In the genomic region with DNA sequence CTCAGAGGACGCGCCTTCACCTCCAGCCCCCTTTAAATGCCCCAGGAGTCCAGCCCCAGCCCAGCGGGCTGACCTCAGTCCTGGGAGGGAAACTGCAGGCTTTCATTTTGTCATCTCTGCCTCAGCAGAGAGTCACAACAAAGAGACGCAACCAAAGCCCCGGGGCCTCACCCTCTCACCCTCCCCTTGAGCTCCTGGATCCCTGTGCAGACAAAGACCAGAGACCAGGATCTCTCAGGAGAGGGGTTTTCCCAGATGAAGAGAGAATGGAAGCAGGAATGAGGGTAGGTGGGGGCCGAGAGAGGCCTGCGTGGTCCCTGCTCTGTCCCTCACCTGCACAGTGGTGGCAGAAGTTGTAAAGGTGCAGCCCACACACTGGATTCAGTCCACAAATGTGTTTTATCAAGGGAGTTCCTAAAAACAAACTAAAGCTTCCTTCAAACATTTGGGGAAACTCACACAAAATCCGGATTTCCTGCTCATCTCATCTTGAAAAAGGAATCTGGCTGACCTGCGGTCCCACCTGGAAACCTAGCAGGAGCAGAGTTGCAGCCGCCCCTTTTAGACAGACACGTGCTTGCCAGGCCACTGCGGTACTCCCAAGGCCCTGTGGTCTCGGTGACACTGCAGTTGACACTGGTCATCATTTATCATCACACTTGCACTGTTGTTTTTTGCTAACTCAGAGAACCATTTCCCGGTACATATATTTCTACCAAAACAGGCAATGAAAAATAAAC, we compare ENCODE assay signal across 10 cellular contexts. TPM values are rescaled to one million over a fixed set of nuclear protein-coding genes. Genes with fewer than 3 reads are reported as not detected.
DNase-seq lines count a peak whose midpoint lies in the region; ATAC-seq and TF ChIP-seq lines count a peak whose summit lies in the region.
"Had no signal": no experiment of that assay in that cellular context is flagged by ENCODE, and none has a peak within 500 bp of the region (broad histone marks: within the 10 kb centered on the region; RNA-seq: fewer than 3 reads in every experiment).

No MANE protein-coding gene starts in this region.

- H3K9me3 ChIP-seq in ascending aorta, result no peaks in the 10 kb centered on the region
- no peaks in the 10 kb centered on the region for H3K9me3 ChIP-seq in prostate gland
- H3K9me3 ChIP-seq in suprapubic skin, result no peaks in the 10 kb centered on the region

- peak; percentile 53 for DNase-seq in activated effector memory CD4-positive, alpha-beta T cell treated with anti-CD3 and anti-CD28 coated beads, Interleukin-2, amount 50 U/mL, for 16 hours
- DNase-seq in activated effector memory CD4-positive, alpha-beta T cell treated with Interleukin-2 at 50 U/mL for 16 hours, result no peak
- DNase-seq in ascending aorta (ENCODE audit: low spot score in 2 of 2) (no peak), retina (peak; percentile 30), prostate gland (ENCODE audit: low spot score) (no peak), suprapubic skin (ENCODE audit: low spot score in 2 of 2) (no peak)
- DNase-seq: NCI-H1417 treated with DMSO at 0.1 percent for 48 hours had no signal

- H3K36me3 ChIP-seq in ascending aorta, result peaks cover 86 to 97% of the 10 kb centered on the region in 2 donors
- no peaks in the 10 kb centered on the region for H3K36me3 ChIP-seq in prostate gland
- H3K36me3 ChIP-seq in suprapubic skin, result no peaks in the 10 kb centered on the region
- H3K36me3 ChIP-seq: Peyer's patch, SJCRH30 had no signal

- H3K27me3 ChIP-seq in ascending aorta, result no peaks in the 10 kb centered on the region
- no peaks in the 10 kb centered on the region for H3K27me3 ChIP-seq in prostate gland (replicated peaks; ENCODE audit: insufficient read depth)
- no peaks in the 10 kb centered on the region for H3K27me3 ChIP-seq in suprapubic skin
- H3K27me3 ChIP-seq: Peyer's patch, SJCRH30 had no signal

- ATAC-seq in SK-N-SH treated with all-trans-retinoic acid at 6 μM for 48 hours, result no peak

- no peak for TF ChIP-seq EP300 in suprapubic skin (IDR thresholded peaks at IDR 0.05)

- no peak for TF ChIP-seq POLR2A in prostate gland (IDR thresholded peaks at IDR 0.05)
- TF ChIP-seq POLR2A in suprapubic skin (IDR thresholded peaks at IDR 0.05), result no peak

- 83% methylated on average over 14 of the region's 14 CpGs for WGBS in prostate gland
- 75% methylated on average over 12 of the region's 14 CpGs for WGBS in suprapubic skin

- H3K27ac ChIP-seq in ascending aorta, result peak overlapping the region; percentile 28 to 73
- H3K27ac ChIP-seq in prostate gland, result no peak overlapping the region
- no peak overlapping the region for H3K27ac ChIP-seq in suprapubic skin
- H3K27ac ChIP-seq: Peyer's patch, SJCRH30 had no signal

- TF ChIP-seq CTCF in ascending aorta (IDR thresholded peaks at IDR 0.05) (no peak), prostate gland (IDR thresholded peaks at IDR 0.05) (no peak), suprapubic skin (IDR thresholded peaks at IDR 0.05) (no peak)

- intact Hi-C loops in ascending aorta (cut with DNase I), result loop anchor here (1.0 to 10.0 kb wide), 5 partner anchors 68 to 386 kb away; a partner anchor contains a TSS
- intact Hi-C loops in prostate gland (cut with DNase I), result loop anchor here (5.0 to 10.0 kb wide), 3 partner anchors 301 to 386 kb away; no protein-coding TSS in a partner anchor

- peaks cover 0 to 12% of the 10 kb centered on the region in 2 donors for H3K4me1 ChIP-seq in ascending aorta
- no peaks in the 10 kb centered on the region for H3K4me1 ChIP-seq in prostate gland (replicated peaks)
- H3K4me1 ChIP-seq in suprapubic skin, result no peaks in the 10 kb centered on the region
- H3K4me1 ChIP-seq: Peyer's patch had no signal

- no peak overlapping the region for H3K4me3 ChIP-seq in ascending aorta
- no peak overlapping the region for H3K4me3 ChIP-seq in prostate gland
- H3K4me3 ChIP-seq in suprapubic skin, result no peak overlapping the region
- H3K4me3 ChIP-seq: Peyer's patch, SJCRH30 had no signal

TF ChIP-seq in SK-N-SH treated with all-trans-retinoic acid at 6 μM for 48 hours, 23 proteins besides CTCF, POLR2A, EP300 and RAD21:
- TF ChIP-seq TCF4 (CRISPR knock-in tag; IDR thresholded peaks at IDR 0.05; ENCODE audit: borderline replicate concordance), result no peak
- TF ChIP-seq, protein P1, sequence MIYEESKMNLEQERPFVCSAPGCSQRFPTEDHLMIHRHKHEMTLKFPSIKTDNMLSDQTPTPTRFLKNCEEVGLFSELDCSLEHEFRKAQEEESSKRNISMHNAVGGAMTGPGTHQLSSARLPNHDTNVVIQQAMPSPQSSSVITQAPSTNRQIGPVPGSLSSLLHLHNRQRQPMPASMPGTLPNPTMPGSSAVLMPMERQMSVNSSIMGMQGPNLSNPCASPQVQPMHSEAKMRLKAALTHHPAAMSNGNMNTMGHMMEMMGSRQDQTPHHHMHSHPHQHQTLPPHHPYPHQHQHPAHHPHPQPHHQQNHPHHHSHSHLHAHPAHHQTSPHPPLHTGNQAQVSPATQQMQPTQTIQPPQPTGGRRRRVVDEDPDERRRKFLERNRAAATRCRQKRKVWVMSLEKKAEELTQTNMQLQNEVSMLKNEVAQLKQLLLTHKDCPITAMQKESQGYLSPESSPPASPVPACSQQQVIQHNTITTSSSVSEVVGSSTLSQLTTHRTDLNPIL (CRISPR knock-in tag; IDR thresholded peaks at IDR 0.05; ENCODE audit: low read depth), result no peak
- TF ChIP-seq BACH2 (CRISPR knock-in tag; IDR thresholded peaks at IDR 0.05; ENCODE audit: borderline replicate concordance), result no peak
- no peak for TF ChIP-seq ZFP30 (CRISPR knock-in tag; IDR thresholded peaks at IDR 0.05)
- no peak for TF ChIP-seq RARB (CRISPR knock-in tag; IDR thresholded peaks at IDR 0.05)
- TF ChIP-seq SNAI2 (CRISPR knock-in tag; IDR thresholded peaks at IDR 0.05), result no peak
- TF ChIP-seq, protein P2, sequence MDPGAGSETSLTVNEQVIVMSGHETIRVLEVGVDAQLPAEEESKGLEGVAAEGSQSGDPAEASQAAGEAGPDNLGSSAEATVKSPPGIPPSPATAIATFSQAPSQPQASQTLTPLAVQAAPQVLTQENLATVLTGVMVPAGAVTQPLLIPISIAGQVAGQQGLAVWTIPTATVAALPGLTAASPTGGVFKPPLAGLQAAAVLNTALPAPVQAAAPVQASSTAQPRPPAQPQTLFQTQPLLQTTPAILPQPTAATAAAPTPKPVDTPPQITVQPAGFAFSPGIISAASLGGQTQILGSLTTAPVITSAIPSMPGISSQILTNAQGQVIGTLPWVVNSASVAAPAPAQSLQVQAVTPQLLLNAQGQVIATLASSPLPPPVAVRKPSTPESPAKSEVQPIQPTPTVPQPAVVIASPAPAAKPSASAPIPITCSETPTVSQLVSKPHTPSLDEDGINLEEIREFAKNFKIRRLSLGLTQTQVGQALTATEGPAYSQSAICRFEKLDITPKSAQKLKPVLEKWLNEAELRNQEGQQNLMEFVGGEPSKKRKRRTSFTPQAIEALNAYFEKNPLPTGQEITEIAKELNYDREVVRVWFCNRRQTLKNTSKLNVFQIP (CRISPR knock-in tag; IDR thresholded peaks at IDR 0.05; ENCODE audit: borderline replicate concordance, low read depth), result no peak
- TF ChIP-seq, protein P3, sequence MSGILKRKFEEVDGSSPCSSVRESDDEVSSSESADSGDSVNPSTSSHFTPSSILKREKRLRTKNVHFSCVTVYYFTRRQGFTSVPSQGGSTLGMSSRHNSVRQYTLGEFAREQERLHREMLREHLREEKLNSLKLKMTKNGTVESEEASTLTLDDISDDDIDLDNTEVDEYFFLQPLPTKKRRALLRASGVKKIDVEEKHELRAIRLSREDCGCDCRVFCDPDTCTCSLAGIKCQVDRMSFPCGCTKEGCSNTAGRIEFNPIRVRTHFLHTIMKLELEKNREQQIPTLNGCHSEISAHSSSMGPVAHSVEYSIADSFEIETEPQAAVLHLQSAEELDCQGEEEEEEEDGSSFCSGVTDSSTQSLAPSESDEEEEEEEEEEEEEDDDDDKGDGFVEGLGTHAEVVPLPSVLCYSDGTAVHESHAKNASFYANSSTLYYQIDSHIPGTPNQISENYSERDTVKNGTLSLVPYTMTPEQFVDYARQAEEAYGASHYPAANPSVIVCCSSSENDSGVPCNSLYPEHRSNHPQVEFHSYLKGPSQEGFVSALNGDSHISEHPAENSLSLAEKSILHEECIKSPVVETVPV (CRISPR knock-in tag; IDR thresholded peaks at IDR 0.05), result no peak
- no peak for TF ChIP-seq ARNTL (CRISPR knock-in tag; IDR thresholded peaks at IDR 0.05; ENCODE audit: borderline replicate concordance, low read depth)
- TF ChIP-seq ZNF8 (CRISPR knock-in tag; IDR thresholded peaks at IDR 0.05), result no peak
- no peak for TF ChIP-seq ISL1 (CRISPR knock-in tag; IDR thresholded peaks at IDR 0.05)
TF ChIP-seq in SK-N-SH treated with all-trans-retinoic acid at 6 μM for 48 hours: peak in this region for 0.

RNA-seq across cellular contexts. Expression of a gene that starts 27.1 kb away (rescaled TPM):
- total RNA-seq in ascending aorta, result 288 TPM
- total RNA-seq in prostate gland, result 10 to 100 TPM; 12.9 to 34.6 TPM
- 10 to 100 TPM in 1 of 4 donors, 1 to 10 TPM in 3; 4.3 to 14.4 (median 7.0) TPM for total RNA-seq in suprapubic skin

RNA-seq across cellular contexts. Expression of a gene that starts 58.4 kb away (rescaled TPM):
- total RNA-seq in ascending aorta (not detected), prostate gland (10 to 100 TPM in 1 of 2 donors, 1 to 10 TPM in 1; 2.8 to 16.1 TPM), suprapubic skin (1 to 10 TPM in 3 of 4 donors, under 1 TPM in 1; 0.91 to 4.0 (median 2.3) TPM)

Comparison
In these comparisons a context has a peak if more than half of its experiments do, and no peak if none do; other contexts are left out.
1. DNase-seq: peak in activated effector memory CD4-positive, alpha-beta T cell treated with anti-CD3 and anti-CD28 coated beads, Interleukin-2, amount 50 U/mL, for 16 hours (single experiment) and retina (single experiment); none in activated effector memory CD4-positive, alpha-beta T cell treated with Interleukin-2 at 50 U/mL for 16 hours (single experiment), ascending aorta (0 of 2), prostate gland (single experiment) and suprapubic skin (0 of 2).
2. H3K27ac ChIP-seq: peak in ascending aorta (2 of 2); none in prostate gland (0 of 2) and suprapubic skin (single experiment).